ENCODE assay signal across 11 cellular contexts in the genomic region with DNA sequence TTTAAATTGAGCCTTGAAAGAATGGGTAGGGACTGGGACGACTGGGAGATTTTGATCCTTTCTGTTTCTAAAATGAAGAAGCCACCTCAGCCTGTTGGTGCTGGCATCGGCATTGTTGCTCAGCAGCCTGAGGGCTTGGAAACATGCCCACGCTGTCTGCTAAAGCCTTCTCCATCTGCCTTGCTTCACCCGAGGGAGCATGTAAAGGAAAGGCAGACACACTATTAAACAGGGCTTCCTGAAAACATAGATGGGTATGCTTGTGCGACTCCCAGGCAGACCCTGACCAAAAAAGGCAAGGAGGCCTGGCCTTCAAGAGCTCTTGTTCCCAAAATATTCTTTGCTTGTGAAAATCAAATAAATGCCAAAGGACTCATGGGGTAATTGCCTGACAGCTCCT.
DNase-seq lines count a peak whose midpoint lies in the region; ATAC-seq and TF ChIP-seq lines count a peak whose summit lies in the region.
"Had no signal": no experiment of that assay in that cellular context is flagged by ENCODE, and none has a peak within 500 bp of the region (broad histone marks: within the 10 kb centered on the region; RNA-seq: fewer than 3 reads in every experiment).

No MANE protein-coding gene starts in this region.

- DNase-seq in NCI-H1694 treated with DMSO at 0.1 percent for 48 hours (lab: John Stamatoyannopoulos, UW) = peak; percentile 59
- DNase-seq in mammary epithelial cell = peak; percentile 80
- DNase-seq in left lung = peak in 1 of 2 donors; percentile 66
- DNase-seq in activated T-helper 2 cell treated with anti-CD3 and anti-CD28 coated beads, Interferon-gamma antibody, Interleukin-2, Interleukin-4, amounts not matched to agents 10 μg/mL and 5 μg/mL and 100 μg/mL, durations not matched to agents 14 hours and 24 hours and 36 hours (ENCODE audit: low spot score) = no peak
- DNase-seq in WTC11 (ENCODE audit: low spot score) = no peak
- no peak for DNase-seq in GF-D8 (lab: John Stamatoyannopoulos, UW)
- DNase-seq: activated T-cell treated with anti-CD3 and anti-CD28 coated beads, Interleukin-2, amount 50 U/mL, for 1 hour; MV-4-11 had no signal

- intact Hi-C loops in mammary epithelial cell (cut with micrococcal nuclease) = no loop called here
- intact Hi-C loops in left lung (cut with DNase I) = no loop called here
- intact Hi-C loops in activated T-helper 2 cell treated with anti-CD3 and anti-CD28 coated beads, Interferon-gamma antibody, Interleukin-2, Interleukin-4, amounts not matched to agents 10 μg/mL and 5 μg/mL and 100 μg/mL, durations not matched to agents 14 hours and 24 hours and 36 hours (cut with micrococcal nuclease) = no loop called here

- no peaks in the 10 kb centered on the region for H3K36me3 Mint-ChIP-seq in activated T-helper 2 cell treated with anti-CD3 and anti-CD28 coated beads, Interferon-gamma antibody, Interleukin-2, Interleukin-4, amounts not matched to agents 10 μg/mL and 5 μg/mL and 100 μg/mL, durations not matched to agents 14 hours and 24 hours and 36 hours (ENCODE audit: low read depth)
- H3K36me3 Mint-ChIP-seq in WTC11 = no peaks in the 10 kb centered on the region

- H3K4me1 Mint-ChIP-seq in activated T-helper 2 cell treated with anti-CD3 and anti-CD28 coated beads, Interferon-gamma antibody, Interleukin-2, Interleukin-4, amounts not matched to agents 10 μg/mL and 5 μg/mL and 100 μg/mL, durations not matched to agents 14 hours and 24 hours and 36 hours (ENCODE audit: low read depth) = peaks cover 3% of the 10 kb centered on the region
- peaks cover 28% of the 10 kb centered on the region for H3K4me1 Mint-ChIP-seq in WTC11

- no peaks in the 10 kb centered on the region for H4K20me1 ChIP-seq in mammary epithelial cell (ENCODE audit: insufficient read depth, low read length)
- H4K20me1 ChIP-seq: BLaER1 treated with 17β-estradiol and CSF1 and Interleukin-3, amounts not matched to agents 10 nM and 100 nM had no signal

- H3K9me3 Mint-ChIP-seq in activated T-helper 2 cell treated with anti-CD3 and anti-CD28 coated beads, Interferon-gamma antibody, Interleukin-2, Interleukin-4, amounts not matched to agents 10 μg/mL and 5 μg/mL and 100 μg/mL, durations not matched to agents 14 hours and 24 hours and 36 hours = no peaks in the 10 kb centered on the region
- no peaks in the 10 kb centered on the region for H3K9me3 Mint-ChIP-seq in WTC11

- in situ Hi-C loops in mammary epithelial cell (cut with MboI; ENCODE audit: low sequenced_read_pairs in 2 of 2) = no loop called here

- H3K79me2 ChIP-seq in ACC112 (ENCODE audit: control insufficient read depth, insufficient read depth, low read length, unreplicated experiment) = no peaks in the 10 kb centered on the region
- H3K79me2 ChIP-seq in mammary epithelial cell (ENCODE audit: insufficient read depth, low read length) = no peaks in the 10 kb centered on the region

- no peak overlapping the region for H3K9ac ChIP-seq in mammary epithelial cell (ENCODE audit: insufficient read depth, low read length)

- H3K27ac Mint-ChIP-seq in activated T-helper 2 cell treated with anti-CD3 and anti-CD28 coated beads, Interferon-gamma antibody, Interleukin-2, Interleukin-4, amounts not matched to agents 10 μg/mL and 5 μg/mL and 100 μg/mL, durations not matched to agents 14 hours and 24 hours and 36 hours = no peak overlapping the region
- H3K27ac Mint-ChIP-seq in WTC11 = no peak overlapping the region

- peak; percentile 69 for ATAC-seq in left lung
- ATAC-seq in GM19035 (IDR thresholded peaks at IDR 0.05; ENCODE audit: unreplicated experiment) = no peak
- no peak for ATAC-seq in WTC11

- H3K27ac ChIP-seq in ACC112 (ENCODE audit: low read depth, low read length) = no peak overlapping the region
- no peak overlapping the region for H3K27ac ChIP-seq in mammary epithelial cell (ENCODE audit: insufficient read depth, low read depth, low read length)
- no peak overlapping the region for H3K27ac ChIP-seq in left lung

- no TSS peak for BruUV-seq in mammary epithelial cell (replicated peaks; lab: Mats Ljungman, UMichigan)

- H2AFZ ChIP-seq in ACC112 (ENCODE audit: low read length, unreplicated experiment) (peak overlapping the region; percentile 75), mammary epithelial cell (ENCODE audit: low read depth, low read length) (peak overlapping the region; percentile 75)

- dilution Hi-C loops in mammary epithelial cell (cut with HindIII; ENCODE audit: low sequenced_read_pairs) = no loop called here

- peak overlapping the region; percentile 65 for H3K4me2 ChIP-seq in mammary epithelial cell (ENCODE audit: insufficient read depth, low read depth, low read length)

- H3K4me3 ChIP-seq in ACC112 (ENCODE audit: low read depth, low read length) = no peak overlapping the region
- no peak overlapping the region for H3K4me3 ChIP-seq in mammary epithelial cell (replicated peaks in 1 of 3; ENCODE audit: insufficient read depth in 1 of 3, low read depth in 2 of 3, low read length in 3 of 3)
- no peak overlapping the region for H3K4me3 ChIP-seq in left lung
- H3K4me3 ChIP-seq: BLaER1 treated with 17β-estradiol and CSF1 and Interleukin-3, amounts not matched to agents 10 nM and 100 nM had no signal

- H3K4me1 ChIP-seq in ACC112 (ENCODE audit: control insufficient read depth, insufficient read depth, low read length, unreplicated experiment) (no peaks in the 10 kb centered on the region), mammary epithelial cell (ENCODE audit: insufficient read depth, low read length) (peaks cover 19% of the 10 kb centered on the region), left lung (peaks cover 0 to 6% of the 10 kb centered on the region in 2 donors)

- TF ChIP-seq CTCF in mammary epithelial cell (conservative IDR thresholded peaks at IDR 0.05 in 1 of 2, IDR thresholded peaks at IDR 0.05 in 1 of 2; ENCODE audit: extremely low read depth in 1 of 2, insufficient read depth in 1 of 2, low read depth in 1 of 2, low read length in 2 of 2) = no peak
- no peak for TF ChIP-seq CTCF in left lung (IDR thresholded peaks at IDR 0.05)
- TF ChIP-seq CTCF in WTC11 (IDR thresholded peaks at IDR 0.05) = no peak

- POLR2A ChIA-PET in WTC11 (lab: Charles Lee) = no interaction called here

- no peak overlapping the region for H3K4me3 Mint-ChIP-seq in activated T-helper 2 cell treated with anti-CD3 and anti-CD28 coated beads, Interferon-gamma antibody, Interleukin-2, Interleukin-4, amounts not matched to agents 10 μg/mL and 5 μg/mL and 100 μg/mL, durations not matched to agents 14 hours and 24 hours and 36 hours (ENCODE audit: low read depth)
- no peak overlapping the region for H3K4me3 Mint-ChIP-seq in WTC11

- H3K9me3 ChIP-seq in mammary epithelial cell (replicated peaks; ENCODE audit: insufficient read depth, low read length) = no peaks in the 10 kb centered on the region
- H3K9me3 ChIP-seq in left lung = no peaks in the 10 kb centered on the region
- H3K9me3 ChIP-seq: BLaER1 treated with 17β-estradiol and CSF1 and Interleukin-3, amounts not matched to agents 10 nM and 100 nM had no signal

- H3K27me3 ChIP-seq in ACC112 (ENCODE audit: insufficient read depth, low read length) (no peaks in the 10 kb centered on the region), mammary epithelial cell (ENCODE audit: insufficient read depth, low read length) (no peaks in the 10 kb centered on the region), left lung (no peaks in the 10 kb centered on the region)
- H3K27me3 ChIP-seq: BLaER1 treated with 17β-estradiol and CSF1 and Interleukin-3, amounts not matched to agents 10 nM and 100 nM had no signal

- WGBS in mammary epithelial cell (ENCODE audit: low coverage, missing lambda C conversion rate) = 2% methylated on average over 5 of the region's 5 CpGs

- no peaks in the 10 kb centered on the region for H3K36me3 ChIP-seq in ACC112 (ENCODE audit: insufficient read depth, low read length)
- H3K36me3 ChIP-seq in mammary epithelial cell (ENCODE audit: insufficient read depth, low read length) = no peaks in the 10 kb centered on the region
- no peaks in the 10 kb centered on the region for H3K36me3 ChIP-seq in left lung
- H3K36me3 ChIP-seq: BLaER1 treated with 17β-estradiol and CSF1 and Interleukin-3, amounts not matched to agents 10 nM and 100 nM had no signal

- no peaks in the 10 kb centered on the region for H3K27me3 Mint-ChIP-seq in activated T-helper 2 cell treated with anti-CD3 and anti-CD28 coated beads, Interferon-gamma antibody, Interleukin-2, Interleukin-4, amounts not matched to agents 10 μg/mL and 5 μg/mL and 100 μg/mL, durations not matched to agents 14 hours and 24 hours and 36 hours (ENCODE audit: low read depth)
- H3K27me3 Mint-ChIP-seq in WTC11 (ENCODE audit: low read depth) = no peaks in the 10 kb centered on the region

- CTCF ChIA-PET in mammary epithelial cell (lab: Charles Lee; ENCODE audit: low non-redundant PET) = no interaction called here
- CTCF ChIA-PET in WTC11 (lab: Charles Lee) = no interaction called here

TF ChIP-seq in WTC11, 78 proteins besides CTCF, POLR2A, EP300 and RAD21 (continues in another document):
- TF ChIP-seq ATF2 (CRISPR knock-in tag; IDR thresholded peaks at IDR 0.05; ENCODE audit: borderline replicate concordance, low read depth) (no peak), TP53 (CRISPR knock-in tag; IDR thresholded peaks at IDR 0.05) (no peak), MLX (CRISPR knock-in tag; IDR thresholded peaks at IDR 0.05) (no peak)
- TF ChIP-seq, protein P1, sequence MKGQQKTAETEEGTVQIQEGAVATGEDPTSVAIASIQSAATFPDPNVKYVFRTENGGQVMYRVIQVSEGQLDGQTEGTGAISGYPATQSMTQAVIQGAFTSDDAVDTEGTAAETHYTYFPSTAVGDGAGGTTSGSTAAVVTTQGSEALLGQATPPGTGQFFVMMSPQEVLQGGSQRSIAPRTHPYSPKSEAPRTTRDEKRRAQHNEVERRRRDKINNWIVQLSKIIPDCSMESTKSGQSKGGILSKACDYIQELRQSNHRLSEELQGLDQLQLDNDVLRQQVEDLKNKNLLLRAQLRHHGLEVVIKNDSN (CRISPR knock-in tag; IDR thresholded peaks at IDR 0.05) = no peak

Comparison
In these comparisons a context has a peak if more than half of its experiments do, and no peak if none do; other contexts are left out.
1. DNase-seq: peak in NCI-H1694 treated with DMSO at 0.1 percent for 48 hours (single experiment) and mammary epithelial cell (single experiment); none in activated T-helper 2 cell treated with anti-CD3 and anti-CD28 coated beads, Interferon-gamma antibody, Interleukin-2, Interleukin-4, amounts not matched to agents 10 μg/mL and 5 μg/mL and 100 μg/mL, durations not matched to agents 14 hours and 24 hours and 36 hours (single experiment), WTC11 (single experiment) and GF-D8 (single experiment).